Comparison of ENCODE assay signal across 9 cellular contexts in the genomic region with DNA sequence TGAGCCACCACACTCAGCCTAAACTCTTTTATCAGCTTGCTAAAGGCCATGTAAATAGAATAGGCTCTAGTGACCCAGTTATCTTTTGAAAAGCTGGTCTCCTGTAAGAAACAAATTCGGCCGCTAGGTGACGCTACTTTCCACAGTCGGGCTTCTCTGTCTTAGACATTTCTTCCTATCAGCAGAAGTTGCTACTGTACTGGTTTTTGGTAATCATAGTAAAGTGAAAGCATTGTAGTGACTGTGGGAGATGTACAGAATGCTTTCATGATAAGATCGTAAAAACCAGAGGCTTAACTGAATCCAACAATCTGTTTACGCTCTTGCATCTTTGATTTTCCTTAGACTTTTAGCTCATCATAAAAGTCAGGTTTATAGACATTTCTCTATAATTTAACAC.
DNase-seq lines count a peak whose midpoint lies in the region; TF ChIP-seq lines count a peak whose summit lies in the region.
"Had no signal": no experiment of that assay in that cellular context is flagged by ENCODE, and none has a peak within 500 bp of the region (broad histone marks: within the 10 kb centered on the region; RNA-seq: fewer than 3 reads in every experiment).

No MANE protein-coding gene starts in this region.

- H2AK5ac ChIP-seq in H9 (ENCODE audit: insufficient read length, low read length): no peak overlapping the region

- H3K36me3 Mint-ChIP-seq in H9 (ENCODE audit: insufficient read depth in 1 of 3, low read depth in 3 of 3) (peaks cover 0 to 7% (median 1%) of the 10 kb centered on the region in 3 experiments; a peak in 3 of 7 replicates), immature natural killer cell (no peaks in the 10 kb centered on the region)

- H3K4ac ChIP-seq in H9 (ENCODE audit: low read depth, low read length): no peak overlapping the region

- H3K23ac ChIP-seq in H9 (ENCODE audit: insufficient read length, low read depth, low read length): no peak overlapping the region

- no peak overlapping the region for H2BK12ac ChIP-seq in H9 (ENCODE audit: insufficient read length, low read depth, low read length)

- H2AFZ ChIP-seq in H9 (ENCODE audit: low read length): no peak overlapping the region

- peak; percentile 91 for TF ChIP-seq CTCF in H9 (conservative IDR thresholded peaks at IDR 0.05)

- H4K91ac ChIP-seq in H9 (ENCODE audit: insufficient read length, low read depth, low read length): no peak overlapping the region

- H4K5ac ChIP-seq in H9 (ENCODE audit: insufficient read length, low read depth, low read length): no peak overlapping the region

- no peak overlapping the region for H3K18ac ChIP-seq in H9 (ENCODE audit: insufficient read length, low read depth, low read length)

- H3K27me3 Mint-ChIP-seq in H9 (ENCODE audit: low read depth): no peaks in the 10 kb centered on the region; the same call in 1 of the 2 replicates
- H3K27me3 Mint-ChIP-seq in immature natural killer cell (ENCODE audit: low read depth in 3 of 3): no peaks in the 10 kb centered on the region

- H3K56ac ChIP-seq in H9 (ENCODE audit: insufficient read length, low read depth, low read length): no peak overlapping the region

- H3K4me3 Mint-ChIP-seq in H9: no peak overlapping the region
- peak overlapping the region in 1 of 5 donors; percentile 48 for H3K4me3 Mint-ChIP-seq in immature natural killer cell

- H3K4me2 ChIP-seq in H9 (ENCODE audit: insufficient read depth, insufficient read length, low read length): no peak overlapping the region
- H3K4me2 ChIP-seq: BLaER1 had no signal

- WGBS in H9 (ENCODE audit: extremely low coverage, insufficient read length, low lambda C conversion rate): no CpG with 5 or more reads among the region's 6 CpGs

- no peak overlapping the region for H3K27ac ChIP-seq in H9 (ENCODE audit: insufficient read length, low read depth, low read length)
- H3K27ac ChIP-seq: BLaER1 had no signal

- H4K8ac ChIP-seq in H9 (replicated peaks; ENCODE audit: insufficient read length, low read depth, low read length): no peak overlapping the region

- H3T11ph ChIP-seq in H9 (ENCODE audit: low read length): no peak overlapping the region

- H2BK120ac ChIP-seq in H9 (ENCODE audit: low read depth, low read length, poor library complexity, severe bottlenecking): no peak overlapping the region

- no peaks in the 10 kb centered on the region for H3K27me3 ChIP-seq in H9 (ENCODE audit: insufficient read depth, low read length)
- H3K27me3 ChIP-seq: BLaER1 had no signal

- H3K79me1 ChIP-seq in H9 (ENCODE audit: insufficient read depth, low read depth, low read length, poor library complexity, severe bottlenecking): no peaks in the 10 kb centered on the region

- no peaks in the 10 kb centered on the region for H3K9me3 ChIP-seq in H9 (ENCODE audit: control insufficient read depth, low read depth, low read length)
- H3K9me3 ChIP-seq: BLaER1 had no signal

- H4K20me1 ChIP-seq in H9 (ENCODE audit: control insufficient read depth, insufficient read depth, insufficient read length): no peaks in the 10 kb centered on the region
- H4K20me1 ChIP-seq: BLaER1 had no signal

- no peaks in the 10 kb centered on the region for H3K79me2 ChIP-seq in H9 (ENCODE audit: insufficient read depth, low read length)

- H3K23me2 ChIP-seq in H9 (ENCODE audit: insufficient read length, low read depth, low read length, poor library complexity, severe bottlenecking): no peaks in the 10 kb centered on the region

- no peak overlapping the region for H3K27ac Mint-ChIP-seq in H9
- no peak overlapping the region for H3K27ac Mint-ChIP-seq in immature natural killer cell

- DNase-seq in NCI-H1417 (lab: John Stamatoyannopoulos, UW) (peak; percentile 23 to 70 (median 44)), NCI-H1417 treated with DMSO at 0.1 percent for 48 hours (lab: John Stamatoyannopoulos, UW) (no peak), H9 (peak; percentile 53), M059J (ENCODE audit: low read depth) (peak; percentile 56), T-helper 1 cell (peak; percentile 8 to 74 (median 43)), amniotic epithelial cell (ENCODE audit: low read depth) (peak; percentile 54), immature natural killer cell (peak; percentile 7 to 46 (median 24))
- peak; percentile 57 for DNase-seq in stimulated activated CD4-positive, alpha-beta T cell treated with anti-CD3 and anti-CD28 coated beads, Interleukin-2, amount 100 ng/mL, for 4 hours (ENCODE audit: low read depth)

- H3K9ac ChIP-seq in H9 (ENCODE audit: extremely low read depth, insufficient read length, low read length): no peak overlapping the region
- H3K9ac ChIP-seq: BLaER1 had no signal

- H3K4me1 ChIP-seq in H9 (ENCODE audit: insufficient read depth, low read length): no peaks in the 10 kb centered on the region
- H3K4me1 ChIP-seq: BLaER1 had no signal

- H2BK5ac ChIP-seq in H9 (ENCODE audit: insufficient read length, low read length): no peak overlapping the region

- no peak overlapping the region for H2BK20ac ChIP-seq in H9 (ENCODE audit: low read depth, low read length, poor library complexity, severe bottlenecking)

- no peak overlapping the region for H3K14ac ChIP-seq in H9 (ENCODE audit: insufficient read depth, low read length)

- H2BK15ac ChIP-seq in H9 (ENCODE audit: low read depth, low read length): no peak overlapping the region

- H3K4me1 Mint-ChIP-seq in H9 (peaks cover under 1 to 4% of the 10 kb centered on the region in 2 experiments; a peak in 3 of 4 replicates), immature natural killer cell (peaks cover 0 to 6% of the 10 kb centered on the region in 2 donors)

- H3K9me3 Mint-ChIP-seq in H9: peaks cover 17 to 45% of the 10 kb centered on the region in 2 experiments
- H3K9me3 Mint-ChIP-seq in immature natural killer cell: no peaks in the 10 kb centered on the region
